1 cellular context compared by ENCODE assay signal in genomic region chr3:64049832-64050231, GRCh38.
A peak's percentile ranks its signal among the peaks of the same experiment; 100 is the strongest.
TF ChIP-seq lines count a peak whose summit lies in the region.

No MANE protein-coding gene starts in this region.

TF ChIP-seq in H1, 55 proteins besides CTCF, POLR2A, EP300 and RAD21:
- peak; percentile 23 for TF ChIP-seq ASH2L (IDR thresholded peaks at IDR 0.05; ENCODE audit: low read length)
- no peak for TF ChIP-seq KDM5A (IDR thresholded peaks at IDR 0.05; ENCODE audit: low read length)
- TF ChIP-seq SIN3A (conservative IDR thresholded peaks at IDR 0.05 in 1 of 2, IDR thresholded peaks at IDR 0.05 in 1 of 2; ENCODE audit: low read depth in 1 of 2, low read length in 2 of 2) = no peak
- TF ChIP-seq CREB1 (IDR thresholded peaks at IDR 0.05) = no peak
- TF ChIP-seq CHD2 (IDR thresholded peaks at IDR 0.05; ENCODE audit: low read length) = no peak
- TF ChIP-seq SUZ12 (IDR thresholded peaks at IDR 0.05; ENCODE audit: low read length) = no peak
- peak; percentile 21; the same call in 1 of the 2 replicates for TF ChIP-seq TEAD4 (IDR thresholded peaks at IDR 0.05; ENCODE audit: low read depth, low read length)
